Comparison of ENCODE assay signal across 19 cellular contexts in the genomic region with DNA sequence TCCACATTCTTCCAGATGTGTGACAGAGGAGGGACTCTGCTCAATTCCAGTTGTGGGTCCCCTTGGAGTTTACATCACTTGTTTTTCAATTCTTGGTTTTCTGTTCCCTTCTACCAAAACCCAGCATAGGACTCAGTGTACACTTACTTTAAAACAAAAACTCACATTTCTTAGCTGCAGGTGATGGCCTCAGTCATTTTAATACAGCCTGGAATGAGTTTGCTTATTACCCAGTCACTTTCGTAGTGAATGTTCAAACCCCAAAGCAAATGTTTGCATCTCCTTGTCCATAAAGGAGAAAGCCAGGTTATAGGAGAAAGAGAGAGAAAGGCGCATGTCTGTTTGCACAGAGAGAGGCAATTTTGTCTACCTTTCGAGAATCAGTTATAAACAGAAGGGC. TPM values are rescaled to one million over a fixed set of nuclear protein-coding genes. Genes with fewer than 3 reads are reported as not detected.
A peak's percentile ranks its signal among the peaks of the same experiment; 100 is the strongest.
DNase-seq lines count a peak whose midpoint lies in the region; ATAC-seq and TF ChIP-seq lines count a peak whose summit lies in the region.
"Had no signal": no experiment of that assay in that cellular context is flagged by ENCODE, and none has a peak within 500 bp of the region (broad histone marks: within the 10 kb centered on the region; RNA-seq: fewer than 3 reads in every experiment).

No MANE protein-coding gene starts in this region.

- TF ChIP-seq POLR2A in breast epithelium (IDR thresholded peaks at IDR 0.05) = no peak

- H3K4me1 ChIP-seq in breast epithelium (no peaks in the 10 kb centered on the region), mesenchymal stem cell (ENCODE audit: control insufficient read depth, insufficient read depth, low read depth, low read length) (peaks cover 28% of the 10 kb centered on the region)

- no peaks in the 10 kb centered on the region for H3K79me1 ChIP-seq in mesenchymal stem cell (replicated peaks; ENCODE audit: low read length, poor library complexity, severe bottlenecking)

- no peak overlapping the region for H2BK12ac ChIP-seq in mesenchymal stem cell (ENCODE audit: low read length in 2 of 2)

- H3K4me3 Mint-ChIP-seq in MCF 10A (ENCODE audit: unreplicated experiment) (no peak overlapping the region), T-helper 17 cell (no peak overlapping the region), type B pancreatic cell (no peak overlapping the region)
- H3K4me3 Mint-ChIP-seq: activated B cell treated with CpG ODN at 0.5 μM for 24 hours; memory B cell; nephron progenitor cell; stimulated activated naive CD8-positive, alpha-beta T cell treated with anti-CD3 and anti-CD28 coated beads, Interleukin-15, amount 100 ng/mL, for 72 hours; T-helper 2 cell treated with Interferon-gamma antibody and Interleukin-4, amounts not matched to agents 5 μg/mL and 100 μg/mL, for 36 hours had no signal

- H3K27ac Mint-ChIP-seq in MCF 10A (ENCODE audit: low read depth, unreplicated experiment) = no peak overlapping the region
- peak overlapping the region; percentile 54 for H3K27ac Mint-ChIP-seq in T-helper 17 cell
- H3K27ac Mint-ChIP-seq in type B pancreatic cell = peak overlapping the region; percentile 24
- H3K27ac Mint-ChIP-seq: activated B cell treated with CpG ODN at 0.5 μM for 24 hours; memory B cell; stimulated activated naive CD8-positive, alpha-beta T cell treated with anti-CD3 and anti-CD28 coated beads, Interleukin-15, amount 100 ng/mL, for 72 hours; T-helper 2 cell treated with Interferon-gamma antibody and Interleukin-4, amounts not matched to agents 5 μg/mL and 100 μg/mL, for 36 hours had no signal

- H3K4me3 ChIP-seq in breast epithelium (no peak overlapping the region), mesenchymal stem cell (ENCODE audit: insufficient read depth in 1 of 2, low read depth in 1 of 2, low read length in 2 of 2) (no peak overlapping the region)
- H3K4me3 ChIP-seq: MG63 had no signal

- POLR2A ChIA-PET in MCF 10A (lab: Yijun Ruan, JAX) = interaction anchor here (0.5 kb wide), 1 partner anchor 217 kb away, joined by 3 read pairs; no protein-coding TSS in a partner anchor

- no peak for DNase-seq in breast epithelium (ENCODE audit: low spot score in 2 of 2)
- no peak for DNase-seq in MCF 10A (ENCODE audit: unreplicated experiment)
- no peak for DNase-seq in T-helper 17 cell
- no peak for DNase-seq in mesenchymal stem cell
- no peak for DNase-seq in type B pancreatic cell (ENCODE audit: extremely low spot score, unreplicated experiment)
- no peak for DNase-seq in cerebellum (ENCODE audit: low spot score)
- DNase-seq in kidney tubule cell (ENCODE audit: low spot score) = no peak
- DNase-seq in AML-193 (lab: John Stamatoyannopoulos, UW) = no peak
- DNase-seq: activated B cell treated with CpG ODN at 0.5 μM for 24 hours; activated naive CD4-positive, alpha-beta T cell; cortex of kidney; MG63; NCI-H1694; NCI-H526 treated with DMSO at 0.1 percent for 48 hours; nephron progenitor cell; stimulated activated naive CD8-positive, alpha-beta T cell treated with anti-CD3 and anti-CD28 coated beads, Interleukin-15, amount 100 ng/mL, for 72 hours had no signal

- H3K36me3 Mint-ChIP-seq in MCF 10A (ENCODE audit: insufficient read depth, unreplicated experiment) = peaks cover 46% of the 10 kb centered on the region
- H3K36me3 Mint-ChIP-seq in T-helper 17 cell (ENCODE audit: low read depth) = peaks cover 6% of the 10 kb centered on the region
- H3K36me3 Mint-ChIP-seq in type B pancreatic cell = peaks cover 8% of the 10 kb centered on the region

- no TSS peak for BruUV-seq in MCF 10A (replicated peaks; lab: Mats Ljungman, UMichigan)

- H2BK15ac ChIP-seq in mesenchymal stem cell (ENCODE audit: low read depth, poor library complexity, severe bottlenecking) = no peak overlapping the region

- TF ChIP-seq CTCF in breast epithelium (IDR thresholded peaks at IDR 0.05) = no peak
- TF ChIP-seq CTCF in MCF 10A (IDR thresholded peaks at IDR 0.05; ENCODE audit: unreplicated experiment) = no peak
- no peak for TF ChIP-seq CTCF in type B pancreatic cell (conservative IDR thresholded peaks at IDR 0.05)

- no peak overlapping the region for H3K18ac ChIP-seq in mesenchymal stem cell (ENCODE audit: low read depth in 1 of 2, low read length in 2 of 2)

- H3K27me3 Mint-ChIP-seq in MCF 10A (ENCODE audit: insufficient read depth, unreplicated experiment) (no peaks in the 10 kb centered on the region), T-helper 17 cell (no peaks in the 10 kb centered on the region), type B pancreatic cell (no peaks in the 10 kb centered on the region)
- H3K27me3 Mint-ChIP-seq: activated B cell treated with CpG ODN at 0.5 μM for 24 hours; memory B cell; stimulated activated naive CD8-positive, alpha-beta T cell treated with anti-CD3 and anti-CD28 coated beads, Interleukin-15, amount 100 ng/mL, for 72 hours had no signal

- H3K9ac ChIP-seq in mesenchymal stem cell (ENCODE audit: low read length) = no peak overlapping the region

- H2BK5ac ChIP-seq in mesenchymal stem cell (ENCODE audit: low read depth, low read length, poor library complexity, severe bottlenecking) = no peak overlapping the region

- H3K36me3 ChIP-seq in breast epithelium (no peaks in the 10 kb centered on the region), mesenchymal stem cell (ENCODE audit: control insufficient read depth in 1 of 2, insufficient read depth in 2 of 2, low read depth in 1 of 2, low read length in 2 of 2) (peaks cover 4 to 29% of the 10 kb centered on the region in 2 experiments)

- peaks cover 11% of the 10 kb centered on the region for H3K4me1 Mint-ChIP-seq in MCF 10A (ENCODE audit: insufficient read depth, unreplicated experiment)
- H3K4me1 Mint-ChIP-seq in T-helper 17 cell = peaks cover 27% of the 10 kb centered on the region
- peaks cover 21% of the 10 kb centered on the region for H3K4me1 Mint-ChIP-seq in type B pancreatic cell (ENCODE audit: unreplicated experiment)
- H3K4me1 Mint-ChIP-seq: memory B cell had no signal

- no peak for ATAC-seq in T-helper 17 cell
- ATAC-seq: stimulated activated naive CD8-positive, alpha-beta T cell treated with anti-CD3 and anti-CD28 coated beads, Interleukin-15, amount 100 ng/mL, for 72 hours had no signal

- H3K23ac ChIP-seq in mesenchymal stem cell (ENCODE audit: low read length in 2 of 2) = no peak overlapping the region

- H3K14ac ChIP-seq in mesenchymal stem cell (ENCODE audit: low read length in 2 of 2) = no peak overlapping the region

- no peaks in the 10 kb centered on the region for H3K9me3 Mint-ChIP-seq in MCF 10A (ENCODE audit: unreplicated experiment)
- no peaks in the 10 kb centered on the region for H3K9me3 Mint-ChIP-seq in type B pancreatic cell
- H3K9me3 Mint-ChIP-seq: activated B cell treated with CpG ODN at 0.5 μM for 24 hours; memory B cell; nephron progenitor cell; stimulated activated naive CD8-positive, alpha-beta T cell treated with anti-CD3 and anti-CD28 coated beads, Interleukin-15, amount 100 ng/mL, for 72 hours; T-helper 2 cell treated with Interferon-gamma antibody and Interleukin-4, amounts not matched to agents 5 μg/mL and 100 μg/mL, for 36 hours had no signal

- 67% methylated on average over 1 of the region's 3 CpGs for WGBS in mesenchymal stem cell

- no peak overlapping the region for H3K4ac ChIP-seq in mesenchymal stem cell (ENCODE audit: low read depth in 1 of 2, low read length in 2 of 2)

- intact Hi-C loops in breast epithelium (cut with DNase I; ENCODE audit: low total_unique reads) (no loop called here), MCF 10A (cut with micrococcal nuclease) (no loop called here)

- H4K8ac ChIP-seq in mesenchymal stem cell (ENCODE audit: low read length) = no peak overlapping the region

- H3K9me3 ChIP-seq in breast epithelium (no peaks in the 10 kb centered on the region), T-helper 17 cell (ENCODE audit: control insufficient read depth, low read length, poor library complexity, severe bottlenecking) (no peaks in the 10 kb centered on the region), mesenchymal stem cell (ENCODE audit: control insufficient read depth, low read length) (no peaks in the 10 kb centered on the region)
- H3K9me3 ChIP-seq: MG63 had no signal

- no peak overlapping the region for H2AK5ac ChIP-seq in mesenchymal stem cell (ENCODE audit: low read length, severe bottlenecking)

- no peak overlapping the region for H2AFZ ChIP-seq in mesenchymal stem cell (ENCODE audit: low read depth, low read length)

- H3K27me3 ChIP-seq in breast epithelium (no peaks in the 10 kb centered on the region), mesenchymal stem cell (ENCODE audit: control insufficient read depth in 1 of 2, insufficient read depth in 1 of 2, low read length in 2 of 2) (no peaks in the 10 kb centered on the region)
- H3K27me3 ChIP-seq: MG63 had no signal

- no peak overlapping the region for H2BK120ac ChIP-seq in mesenchymal stem cell (ENCODE audit: low read depth, low read length)

- H3K27ac ChIP-seq in breast epithelium (peak overlapping the region; percentile 57 to 62), mesenchymal stem cell (ENCODE audit: low read length, poor library complexity, severe bottlenecking) (peak overlapping the region; percentile 13)

- no peak overlapping the region for H4K91ac ChIP-seq in mesenchymal stem cell (ENCODE audit: low read length)

- H3K4me2 ChIP-seq in mesenchymal stem cell (ENCODE audit: low read length, poor library complexity, severe bottlenecking) = no peak overlapping the region

- CTCF ChIA-PET in MCF 10A (lab: Yijun Ruan, JAX) = interaction anchor here (1.0 kb wide), 1 partner anchor 41 kb away, joined by 3 read pairs; the partner anchor contains the start of gene C6orf89

RNA-seq across cellular contexts. Expression of gene PI16, which starts 27.4 kb away (rescaled TPM):
- total RNA-seq in breast epithelium (10 to 100 TPM in 1 of 3 donors, 1 to 10 TPM in 2; 2.8 to 14.9 (median 5.2) TPM), MCF 10A (2022) (not detected in 2 replicates), T-helper 17 cell (10 to 100 TPM; 14.5 to 28.5 TPM), type B pancreatic cell (ENCODE audit: low replicate concordance) (not detected in 2 replicates), cerebellum (0.73 TPM)
- not detected for polyA plus RNA-seq in mesenchymal stem cell (2013, experiment 1 of 2)
- not detected for polyA plus RNA-seq in mesenchymal stem cell (2013, experiment 2 of 2)
- total RNA-seq: SK-MEL-5 had no signal

RNA-seq across cellular contexts. Expression of gene C6orf89, which starts 41.4 kb away (rescaled TPM):
- 10 to 100 TPM; 32.8 to 58.7 (median 45.4) TPM for total RNA-seq in breast epithelium
- total RNA-seq in MCF 10A (2022) = 36.9 and 43.1 TPM in 2 replicates
- total RNA-seq in T-helper 17 cell = 10 to 100 TPM; 30.9 to 36.4 TPM
- polyA plus RNA-seq in mesenchymal stem cell (2013, experiment 1 of 2) = 42.2 TPM
- 44.0 TPM for polyA plus RNA-seq in mesenchymal stem cell (2013, experiment 2 of 2)
- total RNA-seq in type B pancreatic cell (ENCODE audit: low replicate concordance) = 37.9 and 42.4 TPM in 2 replicates
- 19.5 TPM for total RNA-seq in cerebellum

RNA-seq across cellular contexts. Expression of gene PPIL1, which starts 52.5 kb away (rescaled TPM):
- 10 to 100 TPM in 2 of 3 donors, 1 to 10 TPM in 1; 4.5 to 24.7 (median 19.7) TPM for total RNA-seq in breast epithelium
- 53.6 and 54.9 TPM in 2 replicates for total RNA-seq in MCF 10A (2022)
- 1 to 10 TPM; 3.8 to 4.5 TPM for total RNA-seq in T-helper 17 cell
- 33.0 TPM for polyA plus RNA-seq in mesenchymal stem cell (2013, experiment 1 of 2)
- 34.8 TPM for polyA plus RNA-seq in mesenchymal stem cell (2013, experiment 2 of 2)
- 35.1 and 50.4 TPM in 2 replicates for total RNA-seq in type B pancreatic cell (ENCODE audit: low replicate concordance)
- total RNA-seq in cerebellum = 29.9 TPM

RNA-seq across cellular contexts. Expression of gene MTCH1, which starts 58.9 kb away (rescaled TPM):
- total RNA-seq in breast epithelium = 100 to 1,000 TPM; 187 to 229 (median 215) TPM
- total RNA-seq in MCF 10A (2022) = 74.9 and 78.2 TPM in 2 replicates
- total RNA-seq in T-helper 17 cell = 100 to 1,000 TPM; 194 to 202 TPM
- polyA plus RNA-seq in mesenchymal stem cell (2013, experiment 1 of 2) = 154 TPM
- 157 TPM for polyA plus RNA-seq in mesenchymal stem cell (2013, experiment 2 of 2)
- 163 and 184 TPM in 2 replicates for total RNA-seq in type B pancreatic cell (ENCODE audit: low replicate concordance)
- 93.0 TPM for total RNA-seq in cerebellum
